Comparison of ENCODE assay signal across 10 cellular contexts in genomic region chr1:154178006-154178405, GRCh38. TPM values are rescaled to one million over a fixed set of nuclear protein-coding genes. Genes with fewer than 3 reads are reported as not detected.
DNase-seq lines count a peak whose midpoint lies in the region; ATAC-seq and TF ChIP-seq lines count a peak whose summit lies in the region.
"Had no signal": no experiment of that assay in that cellular context is flagged by ENCODE, and none has a peak within 500 bp of the region (broad histone marks: within the 10 kb centered on the region; RNA-seq: fewer than 3 reads in every experiment).

No MANE protein-coding gene starts in this region.

- H3K36me3 Mint-ChIP-seq in activated naive CD8-positive, alpha-beta T cell = peaks cover 12% of the 10 kb centered on the region
- H3K36me3 Mint-ChIP-seq in memory B cell = peaks cover 22% of the 10 kb centered on the region

- H3K27me3 Mint-ChIP-seq in activated naive CD8-positive, alpha-beta T cell = no peaks in the 10 kb centered on the region
- no peaks in the 10 kb centered on the region for H3K27me3 Mint-ChIP-seq in memory B cell

- H3K27ac Mint-ChIP-seq in activated naive CD8-positive, alpha-beta T cell = peak overlapping the region; percentile 72
- peak overlapping the region; percentile 94 for H3K27ac Mint-ChIP-seq in memory B cell

- no peak for ATAC-seq in memory B cell (ENCODE audit: low read depth)
- no peak for ATAC-seq in HG03097 (IDR thresholded peaks at IDR 0.05; ENCODE audit: low FRiP score, unreplicated experiment)

- H3K27ac ChIP-seq in vagina = peak overlapping the region; percentile 6

- H3K4me3 Mint-ChIP-seq in activated naive CD8-positive, alpha-beta T cell = peak overlapping the region; percentile 100
- H3K4me3 Mint-ChIP-seq in memory B cell = peak overlapping the region; percentile 63

- no peaks in the 10 kb centered on the region for H3K27me3 ChIP-seq in vagina

- peak; percentile 13 to 34 for DNase-seq in stimulated activated CD4-positive, alpha-beta T cell treated with anti-CD3 and anti-CD28 coated beads, Interleukin-2, amount 100 ng/mL, for 24 hours
- no peak for DNase-seq in stimulated activated CD4-positive, alpha-beta T cell treated with anti-CD3 and anti-CD28 coated beads, Interleukin-1b, Interleukin-23, amount 100 ng/mL, for 48 hours
- no peak for DNase-seq in memory B cell (ENCODE audit: low spot score in 2 of 2)
- no peak for DNase-seq in vagina (ENCODE audit: extremely low spot score in 2 of 2)
- DNase-seq in DMS153 (lab: John Stamatoyannopoulos, UW) = no peak
- DNase-seq in cortex of kidney (lab: John Stamatoyannopoulos, UW) = no peak
- DNase-seq: NCI-H446 treated with DMSO at 0.1 percent for 48 hours had no signal

- TF ChIP-seq CTCF in vagina (IDR thresholded peaks at IDR 0.05) = no peak

- no peak for TF ChIP-seq POLR2A in vagina (IDR thresholded peaks at IDR 0.05)

- peaks cover 0 to 22% of the 10 kb centered on the region in 2 donors for H3K36me3 ChIP-seq in vagina

- intact Hi-C loops in vagina (cut with DNase I) = no loop called here

- peaks cover 67% of the 10 kb centered on the region for H3K4me1 ChIP-seq in vagina

- no peaks in the 10 kb centered on the region for H3K9me3 ChIP-seq in vagina

- H3K4me1 Mint-ChIP-seq in activated naive CD8-positive, alpha-beta T cell (ENCODE audit: low read depth) = peaks cover 64% of the 10 kb centered on the region
- H3K4me1 Mint-ChIP-seq in memory B cell = peaks cover 48% of the 10 kb centered on the region

- no peaks in the 10 kb centered on the region for H3K9me3 Mint-ChIP-seq in activated naive CD8-positive, alpha-beta T cell (ENCODE audit: low read depth)
- H3K9me3 Mint-ChIP-seq in memory B cell = no peaks in the 10 kb centered on the region

- no peak overlapping the region for H3K4me3 ChIP-seq in vagina

RNA-seq across cellular contexts. Expression of gene TPM3, which starts 13.9 kb away (rescaled TPM):
- total RNA-seq in vagina = 138 TPM

RNA-seq across cellular contexts. Expression of gene NUP210L, which starts 23.1 kb away (rescaled TPM):
- not detected for total RNA-seq in vagina

RNA-seq across cellular contexts. Expression of gene CFAP141, which starts 28.1 kb away (rescaled TPM):
- not detected for total RNA-seq in vagina
- total RNA-seq: mucosa of gallbladder had no signal

RNA-seq across cellular contexts. Expression of gene UBAP2L, which starts 42.7 kb away (rescaled TPM):
- 75.9 TPM for total RNA-seq in vagina

Comparison
In these comparisons a context has a peak if more than half of its experiments do, and no peak if none do; other contexts are left out.
1. DNase-seq: peak in stimulated activated CD4-positive, alpha-beta T cell treated with anti-CD3 and anti-CD28 coated beads, Interleukin-2, amount 100 ng/mL, for 24 hours (2 of 2); none in stimulated activated CD4-positive, alpha-beta T cell treated with anti-CD3 and anti-CD28 coated beads, Interleukin-1b, Interleukin-23, amount 100 ng/mL, for 48 hours (single experiment), memory B cell (0 of 2), vagina (0 of 2), DMS153 (single experiment) and cortex of kidney (single experiment).